In the genomic region with DNA sequence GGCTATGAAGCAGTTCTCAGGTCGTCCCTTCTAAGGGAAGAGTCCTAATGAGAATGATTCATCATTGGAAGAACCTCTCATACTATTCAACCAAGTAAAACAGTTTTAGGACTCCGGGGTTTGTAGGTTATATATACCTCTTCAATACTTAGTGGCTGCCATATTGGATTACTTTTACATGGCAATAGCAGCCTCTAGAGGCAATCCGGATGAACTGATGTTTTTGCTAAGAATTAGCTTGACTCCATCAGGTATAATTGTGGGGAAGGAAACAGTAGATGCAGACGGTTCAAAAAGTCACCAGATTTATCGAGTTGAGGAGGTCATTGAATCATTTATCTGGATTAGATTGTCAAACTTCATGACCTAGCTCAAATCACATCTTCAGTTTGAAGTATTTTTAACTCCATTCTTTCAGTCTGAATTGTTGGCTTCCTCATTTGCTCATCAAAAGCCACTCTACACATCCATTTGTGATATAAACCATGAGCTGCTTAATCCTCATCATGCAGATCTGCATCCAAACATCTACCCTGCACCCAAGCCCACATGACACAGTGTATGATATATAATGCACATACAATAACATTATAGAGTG, we compare ENCODE assay signal across 8 cellular contexts.
DNase-seq lines count a peak whose midpoint lies in the region; ATAC-seq lines count a peak whose summit lies in the region.

No MANE protein-coding gene starts in this region.

- ATAC-seq in GM18868 (IDR thresholded peaks at IDR 0.05; ENCODE audit: unreplicated experiment) (peak; percentile 92), HG02981 (IDR thresholded peaks at IDR 0.05; ENCODE audit: unreplicated experiment) (peak; percentile 98)
- ATAC-seq in activated naive CD8-positive, alpha-beta T cell treated with anti-CD3 and anti-CD28 coated beads, Interleukin-2, amount 50 U/mL, for 24 hours: peak; percentile 71
- ATAC-seq in stimulated activated naive CD8-positive, alpha-beta T cell treated with anti-CD3 and anti-CD28 coated beads, Interleukin-15, Interleukin-2, amounts not matched to agents 100 U/mL and 50 U/mL, for 24 hours: peak; percentile 78

- H3K27me3 Mint-ChIP-seq in activated naive CD8-positive, alpha-beta T cell treated with anti-CD3 and anti-CD28 coated beads, Interleukin-2, amount 50 U/mL, for 24 hours: peaks cover 2% of the 10 kb centered on the region

- no peaks in the 10 kb centered on the region for H3K4me1 Mint-ChIP-seq in activated naive CD8-positive, alpha-beta T cell treated with anti-CD3 and anti-CD28 coated beads, Interleukin-2, amount 50 U/mL, for 24 hours

- H3K4me3 Mint-ChIP-seq in activated naive CD8-positive, alpha-beta T cell treated with anti-CD3 and anti-CD28 coated beads, Interleukin-2, amount 50 U/mL, for 24 hours: no peak overlapping the region

- no peaks in the 10 kb centered on the region for H3K9me3 Mint-ChIP-seq in activated naive CD8-positive, alpha-beta T cell treated with anti-CD3 and anti-CD28 coated beads, Interleukin-2, amount 50 U/mL, for 24 hours

- H3K27ac Mint-ChIP-seq in activated naive CD8-positive, alpha-beta T cell treated with anti-CD3 and anti-CD28 coated beads, Interleukin-2, amount 50 U/mL, for 24 hours: no peak overlapping the region

- no peaks in the 10 kb centered on the region for H3K36me3 Mint-ChIP-seq in activated naive CD8-positive, alpha-beta T cell treated with anti-CD3 and anti-CD28 coated beads, Interleukin-2, amount 50 U/mL, for 24 hours (ENCODE audit: low read depth)

- peak; percentile 75 for DNase-seq in COLO829 (ENCODE audit: low spot score)
- DNase-seq in NCI-H2081 treated with DMSO at 0.1 percent for 48 hours (lab: John Stamatoyannopoulos, UW): peak; percentile 16
- no peak for DNase-seq in activated naive CD8-positive, alpha-beta T cell treated with anti-CD3 and anti-CD28 coated beads, Interleukin-2, amount 50 U/mL, for 24 hours
- peak; percentile 27 for DNase-seq in hepatic stellate cell (ENCODE audit: low spot score)
- no peak for DNase-seq in stimulated activated naive CD8-positive, alpha-beta T cell treated with anti-CD3 and anti-CD28 coated beads, Interleukin-15, Interleukin-2, amounts not matched to agents 100 U/mL and 50 U/mL, for 24 hours
- DNase-seq in effector CD4-positive, alpha-beta T cell: no peak

Comparison
In these comparisons a context has a peak if more than half of its experiments do, and no peak if none do; other contexts are left out.
1. DNase-seq: peak in COLO829 (single experiment), NCI-H2081 treated with DMSO at 0.1 percent for 48 hours (single experiment) and hepatic stellate cell (single experiment); none in activated naive CD8-positive, alpha-beta T cell treated with anti-CD3 and anti-CD28 coated beads, Interleukin-2, amount 50 U/mL, for 24 hours (single experiment), stimulated activated naive CD8-positive, alpha-beta T cell treated with anti-CD3 and anti-CD28 coated beads, Interleukin-15, Interleukin-2, amounts not matched to agents 100 U/mL and 50 U/mL, for 24 hours (single experiment) and effector CD4-positive, alpha-beta T cell (single experiment).
2. Peak in every context shown above with its lines, with median percentiles within 50 percentile points of each other: ATAC-seq.